ENCODE assay signal across 2 cellular contexts in the genomic region with DNA sequence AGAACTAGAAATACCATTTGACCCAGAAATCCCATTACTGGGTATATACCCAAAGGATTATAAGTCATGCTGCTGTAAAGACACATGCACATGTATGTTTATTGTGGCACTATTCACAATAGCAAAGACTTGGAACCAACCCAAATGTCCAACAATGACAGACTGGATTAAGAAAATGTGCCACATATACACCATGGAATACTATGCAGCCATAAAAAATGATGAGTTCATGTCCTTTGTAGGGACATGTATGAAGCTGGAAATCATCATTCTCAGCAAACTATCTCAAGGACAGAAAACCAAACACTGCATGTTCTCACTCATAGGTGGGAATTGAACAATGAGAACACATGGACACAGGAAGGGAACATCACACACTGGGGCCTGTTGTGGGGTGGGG. TPM values are rescaled to one million over a fixed set of nuclear protein-coding genes. Genes with fewer than 3 reads are reported as not detected.
A peak's percentile ranks its signal among the peaks of the same experiment; 100 is the strongest.
DNase-seq lines count a peak whose midpoint lies in the region; ATAC-seq, FAIRE-seq and TF ChIP-seq lines count a peak whose summit lies in the region.
"Not testable (repeated sequence)": the region's sequence is repeated elsewhere in the genome, so short reads cannot be mapped to it uniquely, and the experiment has no call there.

No MANE protein-coding gene starts in this region.

- H3K27me3 ChIP-seq in K562 (ENCODE audit: control insufficient read depth in 2 of 2, insufficient read depth in 2 of 2, low read length in 2 of 2), result not testable (repeated sequence)

- not testable (repeated sequence) for H3K9me3 ChIP-seq in HEK293 (ENCODE audit: control insufficient read depth, insufficient read depth, low read depth, low read length); K562 (replicated peaks; ENCODE audit: control insufficient read depth, insufficient read depth, low read depth, low read length)

- not testable (repeated sequence) for TF ChIP-seq CTCF in HEK293 (tag by site-specific recombination; IDR thresholded peaks at IDR 0.05); K562 (IDR thresholded peaks at IDR 0.05 in 2 of 3, conservative IDR thresholded peaks at IDR 0.05 in 1 of 3; ENCODE audit: insufficient read depth in 2 of 3, low read depth in 1 of 3, low read length in 3 of 3)

- not testable (repeated sequence) for H2AFZ ChIP-seq in K562 (ENCODE audit: low read depth, low read length)

- BruUV-seq in K562 (replicated peaks; lab: Mats Ljungman, UMichigan), result not testable (repeated sequence)

- not testable (repeated sequence) for DNase-seq in K562 (ENCODE audit: extremely low read depth in 1 of 4, low spot score in 3 of 4)

- not testable (repeated sequence) for H3K4me1 ChIP-seq in HEK293 (ENCODE audit: control insufficient read depth, insufficient read depth, low read length); K562 (replicated peaks in 1 of 2; ENCODE audit: control insufficient read depth in 2 of 2, insufficient read depth in 2 of 2, low read length in 2 of 2)

- intact Hi-C loops in K562 (cut with micrococcal nuclease), result not testable (repeated sequence)

- TF ChIP-seq POLR2A in K562 (conservative IDR thresholded peaks at IDR 0.05), result not testable (repeated sequence)

- H4K20me1 ChIP-seq in K562 (replicated peaks; ENCODE audit: control insufficient read depth, insufficient read depth, low read length), result not testable (repeated sequence)

- TF ChIP-seq EP300 in K562 (IDR thresholded peaks at IDR 0.05; ENCODE audit: low read length), result not testable (repeated sequence)

- not testable (repeated sequence) for H3K4me3 ChIP-seq in HEK293 (ENCODE audit: low read depth, low read length); K562

- POLR2A ChIA-PET in HEK293 (lab: Yijun Ruan, JAX); K562 (lab: Yijun Ruan, JAX): not testable (repeated sequence)

- not testable (repeated sequence) for H3K4me2 ChIP-seq in K562 (ENCODE audit: insufficient read depth, low read length)

- not testable (repeated sequence) for H3K9ac ChIP-seq in K562 (ENCODE audit: insufficient read depth in 1 of 2, low read depth in 2 of 2, low read length in 2 of 2)

- TF ChIP-seq RAD21 in K562 (CRISPR knock-in tag; conservative IDR thresholded peaks at IDR 0.05 in 1 of 2, IDR thresholded peaks at IDR 0.05 in 1 of 2), result not testable (repeated sequence)

- FAIRE-seq in K562 (lab: Jason Lieb, UNC), result not testable (repeated sequence)

- H3K9me1 ChIP-seq in K562 (ENCODE audit: control insufficient read depth, insufficient read depth, low read length), result not testable (repeated sequence)

- CTCF ChIA-PET in HEK293 (lab: Yijun Ruan, JAX); K562 (lab: Yijun Ruan, JAX; ENCODE audit: low intra/inter-chr PET ratio): not testable (repeated sequence)

- not testable (repeated sequence) for H3K27ac ChIP-seq in HEK293 (ENCODE audit: extremely low read depth, low read depth, low read length); K562 (ENCODE audit: extremely low read depth, low read depth, low read length)

- H3K36me3 ChIP-seq in HEK293 (ENCODE audit: control insufficient read depth in 2 of 2, insufficient read depth in 1 of 2, low read length in 2 of 2); K562 (ENCODE audit: control insufficient read depth, insufficient read depth, low read length): not testable (repeated sequence)

- not testable (repeated sequence) for ATAC-seq in K562

- not testable (repeated sequence) for H3K79me2 ChIP-seq in K562 (ENCODE audit: control insufficient read depth, insufficient read depth, low read length)

- in situ Hi-C loops in K562 (cut with MboI), result not testable (repeated sequence)

TF ChIP-seq in HEK293, 187 proteins besides CTCF, POLR2A, EP300 and RAD21:
- TF ChIP-seq ZNF146 (tag by site-specific recombination; IDR thresholded peaks at IDR 0.05), result peak; percentile 74
TF ChIP-seq in HEK293: peak in this region for 1; not testable (repeated sequence) for 186.

TF ChIP-seq in K562, 482 proteins besides CTCF, POLR2A, EP300 and RAD21:
- peak; percentile 53 for TF ChIP-seq BCOR (IDR thresholded peaks at IDR 0.05)
- TF ChIP-seq KDM1A (IDR thresholded peaks at IDR 0.05), result 0 out of 4 replicates have a peak, but pooled peaks have one; percentile 8 to 15
- TF ChIP-seq ZNF146 (CRISPR knock-in tag; IDR thresholded peaks at IDR 0.05; ENCODE audit: unreplicated experiment), result peak; percentile 40

RNA-seq across cellular contexts. Expression of gene XRRA1, which starts 55.9 kb away (rescaled TPM):
- 113 and 146 TPM in 2 replicates for total RNA-seq in K562 (2011; cell fraction: chromatin; rRNA removed; ENCODE audit: low replicate concordance)
- 45.7 and 54.9 TPM in 2 replicates for total RNA-seq in K562 (2011; cell fraction: nucleolus; rRNA removed)
- total RNA-seq in K562 (2011; cell fraction: nucleoplasm; rRNA removed), result 74.1 and 109 TPM in 2 replicates
- 18.3 and 20.1 TPM in 2 replicates for total RNA-seq in K562 (2014; rRNA removed)
- 12.8 and 15.9 TPM in 2 replicates for total RNA-seq in K562 (2014; rRNA removed; fragmentation: Illumina TruSeq; extraction: Trizol)
- 16.0 and 18.0 TPM in 2 replicates for total RNA-seq in K562 (2015; rRNA removed; fragmentation: Illumina TruSeq; extraction: Trizol)
- 20.6 and 22.5 TPM in 2 replicates for total RNA-seq in K562 (2021)
- 16.0 and 21.2 TPM in 2 replicates for polyA plus RNA-seq in K562 (2011; rRNA removed)
- 12.9 and 14.1 TPM in 2 replicates for polyA plus RNA-seq in K562 (2011; cell fraction: cytosol; rRNA removed)
- 24.3 and 38.6 TPM in 2 replicates for polyA plus RNA-seq in K562 (2011; cell fraction: nucleus; rRNA removed)
- 15.9 and 18.1 TPM in 2 replicates for polyA plus RNA-seq in K562 (2012)
- polyA plus RNA-seq in K562 (2014; fragmentation: Illumina TruSeq; extraction: Trizol), result 17.1 and 18.0 TPM in 2 replicates
- polyA plus RNA-seq in K562 (2014; fragmentation: Nextera tagmentation; extraction: Ambion mirVana), result 1 to 10 TPM; 5.0 to 8.9 TPM
- 10.3 and 11.6 TPM in 2 replicates for polyA plus RNA-seq in K562 (2014; rRNA removed)
- polyA minus RNA-seq in K562 (2011; rRNA and poly(A)+ RNA removed), result 30.6 and 35.3 TPM in 2 replicates
- polyA minus RNA-seq in K562 (2011; cell fraction: cytosol; rRNA and poly(A)+ RNA removed), result 17.0 and 23.7 TPM in 2 replicates
- 27.5 and 42.0 TPM in 2 replicates for polyA minus RNA-seq in K562 (2011; cell fraction: nucleus; rRNA and poly(A)+ RNA removed)

RNA-seq across cellular contexts. Expression of gene SPCS2, which starts 56.1 kb away (rescaled TPM):
- 48.6 and 86.8 TPM in 2 replicates for total RNA-seq in K562 (2011; cell fraction: chromatin; rRNA removed; ENCODE audit: low replicate concordance)
- 24.1 and 36.7 TPM in 2 replicates for total RNA-seq in K562 (2011; cell fraction: nucleolus; rRNA removed)
- 85.9 and 113 TPM in 2 replicates for total RNA-seq in K562 (2011; cell fraction: nucleoplasm; rRNA removed)
- 38.2 and 136 TPM in 2 replicates for total RNA-seq in K562 (2014; rRNA removed)
- total RNA-seq in K562 (2014; rRNA removed; fragmentation: Illumina TruSeq; extraction: Trizol), result 55.0 and 65.9 TPM in 2 replicates
- 63.2 and 75.5 TPM in 2 replicates for total RNA-seq in K562 (2015; rRNA removed; fragmentation: Illumina TruSeq; extraction: Trizol)
- 150 and 172 TPM in 2 replicates for total RNA-seq in K562 (2021)
- polyA plus RNA-seq in K562 (2011; rRNA removed), result 148 and 250 TPM in 2 replicates
- 42.4 and 102 TPM in 2 replicates for polyA plus RNA-seq in K562 (2011; cell fraction: cytosol; rRNA removed)
- 15.7 and 31.6 TPM in 2 replicates for polyA plus RNA-seq in K562 (2011; cell fraction: nucleus; rRNA removed)
- polyA plus RNA-seq in K562 (2012), result 161 and 178 TPM in 2 replicates
- polyA plus RNA-seq in K562 (2014; fragmentation: Illumina TruSeq; extraction: Trizol), result 126 and 193 TPM in 2 replicates
- polyA plus RNA-seq in K562 (2014; fragmentation: Nextera tagmentation; extraction: Ambion mirVana), result 100 to 1,000 TPM; 372 to 458 TPM
- 208 and 334 TPM in 2 replicates for polyA plus RNA-seq in K562 (2014; rRNA removed)
- polyA minus RNA-seq in K562 (2011; rRNA and poly(A)+ RNA removed), result 73.3 and 74.6 TPM in 2 replicates
- 21.6 and 30.6 TPM in 2 replicates for polyA minus RNA-seq in K562 (2011; cell fraction: cytosol; rRNA and poly(A)+ RNA removed)
- 19.5 and 28.1 TPM in 2 replicates for polyA minus RNA-seq in K562 (2011; cell fraction: nucleus; rRNA and poly(A)+ RNA removed)
